16 cellular contexts compared by ENCODE assay signal in genomic region chr5:90933298-90933697, GRCh38.
"Had no signal": no experiment of that assay in that cellular context is flagged by ENCODE, and none has a peak within 500 bp of the region (broad histone marks: within the 10 kb centered on the region; RNA-seq: fewer than 3 reads in every experiment).

No MANE protein-coding gene starts in this region.

- H3K36me3 ChIP-seq: lower lobe of right lung, pancreas, tibial nerve, vagina had no signal

- ATAC-seq: lower lobe of right lung; pancreas; stimulated activated naive B cell treated with anti-CD40 and anti-IgM and Interleukin-4, amounts not matched to agents 10 μg/mL and 1 μg/mL and 100 μg/mL, for 72 hours had no signal

- H3K27ac ChIP-seq: lower lobe of right lung, pancreas, vagina had no signal

- H3K9me3 ChIP-seq: lower lobe of right lung, pancreas, vagina had no signal

- H3K4me1 ChIP-seq: pancreas, vagina had no signal

- H3K27me3 ChIP-seq: pancreas, tibial nerve, vagina had no signal

- DNase-seq: activated CD4-positive, CD25-positive, alpha-beta regulatory T cell treated with anti-CD3 and anti-CD28 coated beads, Interleukin-2, amount 50 U/mL, for 72 hours; activated naive CD4-positive, alpha-beta T cell treated with anti-CD3 and anti-CD28 coated beads, Interleukin-2, amount 10 ng/mL, durations not matched to agents 7 days and 5 days; activated T-cell treated with anti-CD3 and anti-CD28 coated beads, Interleukin-2, amount 50 U/mL, for 24 hours; central memory CD4-positive, alpha-beta T cell; cortex of kidney; effector CD4-positive, alpha-beta T cell; foreskin fibroblast; hypothalamus; lower lobe of right lung; pancreas; retina; stimulated activated CD4-positive, alpha-beta T cell treated with anti-CD3 and anti-CD28 coated beads, Interleukin-15, amount 100 ng/mL, for 24 hours; stimulated activated CD4-positive, alpha-beta T cell treated with anti-CD3 and anti-CD28 coated beads, Interleukin-4, amount 100 ng/mL, for 1 hour; stimulated activated naive B cell treated with anti-CD40 and anti-IgM and Interleukin-4, amounts not matched to agents 10 μg/mL and 1 μg/mL and 100 μg/mL, for 72 hours had no signal

- H3K4me3 ChIP-seq: lower lobe of right lung, pancreas, tibial nerve, vagina had no signal
